In the genomic region with DNA sequence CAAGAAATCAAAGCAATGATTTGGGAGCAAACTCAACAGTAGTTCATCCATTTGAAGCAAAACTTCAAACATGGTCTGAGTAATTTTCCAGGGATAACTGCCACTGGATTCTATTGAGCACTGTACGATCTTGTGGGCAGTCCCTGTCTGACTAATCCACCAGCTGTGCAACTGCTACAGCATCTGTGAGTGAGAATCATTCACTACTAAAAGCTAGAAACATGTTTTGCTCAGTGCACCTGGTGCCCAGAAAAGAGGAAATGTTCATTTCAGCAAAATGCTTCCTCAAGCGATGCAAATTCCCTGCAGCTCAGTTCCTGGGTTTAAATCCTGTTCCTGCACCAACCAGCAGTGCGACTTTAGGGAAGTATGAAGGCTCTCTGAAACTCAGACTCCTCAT, we compare ENCODE assay signal across 1 cellular context.
TF ChIP-seq lines count a peak whose summit lies in the region.

No MANE protein-coding gene starts in this region.

TF ChIP-seq in HepG2, 621 proteins besides CTCF, POLR2A, EP300 and RAD21 (continued from another document):
- TF ChIP-seq, protein P1, sequence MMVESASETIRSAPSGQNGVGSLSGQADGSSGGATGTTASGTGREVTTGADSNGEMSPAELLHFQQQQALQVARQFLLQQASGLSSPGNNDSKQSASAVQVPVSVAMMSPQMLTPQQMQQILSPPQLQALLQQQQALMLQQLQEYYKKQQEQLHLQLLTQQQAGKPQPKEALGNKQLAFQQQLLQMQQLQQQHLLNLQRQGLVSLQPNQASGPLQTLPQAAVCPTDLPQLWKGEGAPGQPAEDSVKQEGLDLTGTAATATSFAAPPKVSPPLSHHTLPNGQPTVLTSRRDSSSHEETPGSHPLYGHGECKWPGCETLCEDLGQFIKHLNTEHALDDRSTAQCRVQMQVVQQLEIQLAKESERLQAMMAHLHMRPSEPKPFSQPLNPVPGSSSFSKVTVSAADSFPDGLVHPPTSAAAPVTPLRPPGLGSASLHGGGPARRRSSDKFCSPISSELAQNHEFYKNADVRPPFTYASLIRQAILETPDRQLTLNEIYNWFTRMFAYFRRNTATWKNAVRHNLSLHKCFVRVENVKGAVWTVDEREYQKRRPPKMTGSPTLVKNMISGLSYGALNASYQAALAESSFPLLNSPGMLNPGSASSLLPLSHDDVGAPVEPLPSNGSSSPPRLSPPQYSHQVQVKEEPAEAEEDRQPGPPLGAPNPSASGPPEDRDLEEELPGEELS (CRISPR knock-in tag; IDR thresholded peaks at IDR 0.05) = no peak
- TF ChIP-seq RARA (CRISPR knock-in tag; IDR thresholded peaks at IDR 0.05) = no peak
- TF ChIP-seq ZFP36L1 (CRISPR knock-in tag; IDR thresholded peaks at IDR 0.05) = no peak
- TF ChIP-seq, protein P2, sequence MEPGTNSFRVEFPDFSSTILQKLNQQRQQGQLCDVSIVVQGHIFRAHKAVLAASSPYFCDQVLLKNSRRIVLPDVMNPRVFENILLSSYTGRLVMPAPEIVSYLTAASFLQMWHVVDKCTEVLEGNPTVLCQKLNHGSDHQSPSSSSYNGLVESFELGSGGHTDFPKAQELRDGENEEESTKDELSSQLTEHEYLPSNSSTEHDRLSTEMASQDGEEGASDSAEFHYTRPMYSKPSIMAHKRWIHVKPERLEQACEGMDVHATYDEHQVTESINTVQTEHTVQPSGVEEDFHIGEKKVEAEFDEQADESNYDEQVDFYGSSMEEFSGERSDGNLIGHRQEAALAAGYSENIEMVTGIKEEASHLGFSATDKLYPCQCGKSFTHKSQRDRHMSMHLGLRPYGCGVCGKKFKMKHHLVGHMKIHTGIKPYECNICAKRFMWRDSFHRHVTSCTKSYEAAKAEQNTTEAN (CRISPR knock-in tag; conservative IDR thresholded peaks at IDR 0.05) = no peak
- no peak for TF ChIP-seq ZSCAN29 (CRISPR knock-in tag; conservative IDR thresholded peaks at IDR 0.05)
- TF ChIP-seq, protein P3, sequence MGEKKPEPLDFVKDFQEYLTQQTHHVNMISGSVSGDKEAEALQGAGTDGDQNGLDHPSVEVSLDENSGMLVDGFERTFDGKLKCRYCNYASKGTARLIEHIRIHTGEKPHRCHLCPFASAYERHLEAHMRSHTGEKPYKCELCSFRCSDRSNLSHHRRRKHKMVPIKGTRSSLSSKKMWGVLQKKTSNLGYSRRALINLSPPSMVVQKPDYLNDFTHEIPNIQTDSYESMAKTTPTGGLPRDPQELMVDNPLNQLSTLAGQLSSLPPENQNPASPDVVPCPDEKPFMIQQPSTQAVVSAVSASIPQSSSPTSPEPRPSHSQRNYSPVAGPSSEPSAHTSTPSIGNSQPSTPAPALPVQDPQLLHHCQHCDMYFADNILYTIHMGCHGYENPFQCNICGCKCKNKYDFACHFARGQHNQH (CRISPR knock-in tag; IDR thresholded peaks at IDR 0.05) = no peak
- TF ChIP-seq REL (CRISPR knock-in tag; conservative IDR thresholded peaks at IDR 0.05) = no peak
- no peak for TF ChIP-seq PAWR (CRISPR knock-in tag; IDR thresholded peaks at IDR 0.05; ENCODE audit: borderline replicate concordance)
TF ChIP-seq in HepG2: peak in this region for 0.
